ENCODE assay signal across 11 cellular contexts in the genomic region with DNA sequence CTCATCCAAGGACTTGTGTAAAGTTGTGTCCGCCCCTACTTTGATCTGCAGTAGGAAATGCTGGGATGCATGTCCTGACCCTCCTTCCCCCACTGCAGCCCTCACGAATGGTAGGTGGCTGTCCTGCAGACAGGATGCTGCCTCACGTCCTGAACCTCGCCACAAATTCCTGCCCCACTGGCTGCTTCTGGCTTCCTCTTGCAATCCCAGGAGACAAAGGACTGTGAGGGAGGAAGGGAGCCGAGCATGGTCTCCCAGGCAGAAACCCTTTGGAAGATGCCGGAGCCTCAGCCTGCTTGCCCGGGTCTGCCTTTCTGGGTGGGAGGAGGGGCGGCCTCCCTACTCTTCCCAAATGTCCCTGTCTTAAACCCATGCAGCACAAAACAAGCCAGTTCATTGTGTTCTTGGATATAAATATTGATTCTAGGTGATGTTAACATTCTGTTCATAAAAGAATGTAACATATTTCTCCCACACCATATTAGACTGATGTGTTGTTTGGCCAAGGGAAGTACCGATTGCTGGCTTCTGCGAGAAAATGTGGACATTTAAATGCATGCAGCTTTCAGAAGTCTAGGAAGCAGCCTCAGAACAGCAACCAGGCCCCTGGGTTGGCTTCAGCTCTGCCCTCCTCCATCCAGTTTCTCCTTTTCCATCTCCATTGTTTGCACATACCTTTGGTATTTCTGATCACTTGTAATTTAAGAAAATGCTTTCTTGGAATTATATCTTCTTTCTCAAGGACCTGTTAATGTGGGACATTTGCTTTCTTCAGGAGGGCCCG.
DNase-seq lines count a peak whose midpoint lies in the region; ATAC-seq, FAIRE-seq and TF ChIP-seq lines count a peak whose summit lies in the region.
"Had no signal": no experiment of that assay in that cellular context is flagged by ENCODE, and none has a peak within 500 bp of the region (broad histone marks: within the 10 kb centered on the region; RNA-seq: fewer than 3 reads in every experiment).

No MANE protein-coding gene starts in this region.

- H3K4me1 ChIP-seq in kidney (ENCODE audit: control insufficient read depth in 1 of 2, insufficient read depth in 1 of 2, low read depth in 1 of 2, low read length in 2 of 2) (peaks cover 22 to 23% of the 10 kb centered on the region in 2 donors), skeletal muscle tissue (ENCODE audit: control insufficient read depth in 3 of 3, insufficient read depth in 3 of 3, low read length in 3 of 3) (peaks cover 37 to 47% (median 41%) of the 10 kb centered on the region in 3 donors)

- H3K9me3 ChIP-seq in kidney (ENCODE audit: control insufficient read depth in 1 of 2, low read length in 2 of 2) (no peaks in the 10 kb centered on the region), skeletal muscle tissue (ENCODE audit: control insufficient read depth in 3 of 3, low read length in 3 of 3) (no peaks in the 10 kb centered on the region)

- no peak for FAIRE-seq in kidney (lab: Jason Lieb, UNC)
- FAIRE-seq: TTC549 had no signal

- DNase-seq in GM03348 (ENCODE audit: low spot score) (peak; percentile 54), kidney (no peak), activated T-cell treated with anti-CD3 and anti-CD28 coated beads for 4 hours (no peak)
- no peak for DNase-seq in stimulated activated CD8-positive, alpha-beta memory T cell treated with anti-CD3 and anti-CD28 coated beads, Interleukin-4, amount 100 ng/mL, for 48 hours
- DNase-seq in stimulated activated CD4-positive, alpha-beta T cell treated with anti-CD3 and anti-CD28 coated beads, Interleukin-4, amount 100 ng/mL, for 1 hour = no peak

- H3K9me3 Mint-ChIP-seq in brain = no peaks in the 10 kb centered on the region
- H3K9me3 Mint-ChIP-seq: CD14-positive monocyte; stimulated activated memory B cell treated with anti-CD40 and anti-IgM and Interleukin-4, amounts not matched to agents 10 μg/mL and 1 μg/mL and 100 μg/mL, for 72 hours had no signal

- peak overlapping the region in 1 of 2 donors; percentile 1 for H3K4me3 ChIP-seq in kidney (ENCODE audit: low read length in 2 of 2)
- H3K4me3 ChIP-seq in skeletal muscle tissue (ENCODE audit: low read length in 3 of 3) = no peak overlapping the region

- no peak for ATAC-seq in HG03354 (IDR thresholded peaks at IDR 0.05; ENCODE audit: poor library complexity, severe bottlenecking, unreplicated experiment)

- H3K9ac ChIP-seq in kidney (ENCODE audit: low read length in 2 of 2) = peak overlapping the region in 1 of 2 donors; percentile 4
- peak overlapping the region in 1 of 3 donors; percentile 85 for H3K9ac ChIP-seq in skeletal muscle tissue (ENCODE audit: low read depth in 1 of 3, low read length in 3 of 3)

- H3K4me1 Mint-ChIP-seq in brain = peaks cover 77% of the 10 kb centered on the region

- H3K4me3 Mint-ChIP-seq in brain = peak overlapping the region in 3 of 5 experiments; percentile 16 to 83 (median 74)
- H3K4me3 Mint-ChIP-seq: CD14-positive monocyte; stimulated activated memory B cell treated with anti-CD40 and anti-IgM and Interleukin-4, amounts not matched to agents 10 μg/mL and 1 μg/mL and 100 μg/mL, for 72 hours had no signal

- H3K27me3 Mint-ChIP-seq in brain = no peaks in the 10 kb centered on the region
- H3K27me3 Mint-ChIP-seq: stimulated activated memory B cell treated with anti-CD40 and anti-IgM and Interleukin-4, amounts not matched to agents 10 μg/mL and 1 μg/mL and 100 μg/mL, for 72 hours had no signal

- H3K27ac ChIP-seq in kidney (ENCODE audit: low read depth in 2 of 2, low read length in 2 of 2) = peak overlapping the region; percentile 15 to 42
- H3K27ac ChIP-seq in skeletal muscle tissue (ENCODE audit: low read depth, low read length) = peak overlapping the region; percentile 76

- H3K36me3 Mint-ChIP-seq in brain = peaks cover 23% of the 10 kb centered on the region

- H3K36me3 ChIP-seq in kidney (ENCODE audit: control insufficient read depth in 1 of 2, insufficient read depth in 2 of 2, low read length in 2 of 2) (no peaks in the 10 kb centered on the region), skeletal muscle tissue (ENCODE audit: control insufficient read depth in 3 of 3, insufficient read depth in 3 of 3, low read length in 3 of 3) (no peaks in the 10 kb centered on the region)

- no peaks in the 10 kb centered on the region for H3K27me3 ChIP-seq in skeletal muscle tissue (ENCODE audit: control insufficient read depth in 3 of 3, insufficient read depth in 3 of 3, low read length in 3 of 3)

- peak overlapping the region; percentile 94 to 99 (median 95) for H3K27ac Mint-ChIP-seq in brain
- H3K27ac Mint-ChIP-seq: stimulated activated memory B cell treated with anti-CD40 and anti-IgM and Interleukin-4, amounts not matched to agents 10 μg/mL and 1 μg/mL and 100 μg/mL, for 72 hours had no signal

- no peak for TF ChIP-seq CTCF in brain (conservative IDR thresholded peaks at IDR 0.05)
- no peak for TF ChIP-seq CTCF in kidney (IDR thresholded peaks at IDR 0.05; ENCODE audit: borderline replicate concordance, extremely low read depth, insufficient read depth)

- intact Hi-C loops in kidney (cut with DNase I) = loop anchor here (10.0 kb wide), 1 partner anchor 311 kb away; no protein-coding TSS in a partner anchor
